ENCODE assay signal across 8 cellular contexts in the genomic region with DNA sequence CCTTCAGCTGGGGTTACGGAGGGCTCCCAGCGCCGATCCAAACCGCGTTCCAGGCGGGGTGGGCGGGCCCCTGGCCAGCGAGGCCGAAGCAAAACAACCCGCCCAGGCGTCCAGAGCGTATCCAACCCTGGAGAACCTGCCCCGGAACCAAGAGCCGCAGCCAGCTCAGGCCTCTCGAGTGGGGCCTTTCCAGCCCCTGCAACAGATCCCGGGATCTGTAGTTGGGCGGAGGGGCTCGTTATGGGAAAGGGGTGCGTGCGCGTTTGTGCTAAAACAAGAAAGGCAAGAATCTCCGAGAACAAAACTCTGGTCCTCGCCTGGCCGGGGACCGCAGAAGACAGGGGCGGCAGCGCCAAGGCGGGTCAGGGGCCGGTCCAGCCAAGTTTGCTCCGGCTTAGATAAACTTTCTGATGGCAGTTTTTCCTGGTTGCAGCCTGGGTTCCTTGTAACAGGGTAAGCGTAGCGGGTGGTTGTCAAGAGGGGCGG. TPM values are rescaled to one million over a fixed set of nuclear protein-coding genes. Genes with fewer than 3 reads are reported as not detected.
DNase-seq lines count a peak whose midpoint lies in the region; ATAC-seq, FAIRE-seq and TF ChIP-seq lines count a peak whose summit lies in the region.

No MANE protein-coding gene starts in this region.

- H3K9me3 ChIP-seq in A549, result no peaks in the 10 kb centered on the region

- TF ChIP-seq POLR2A in A549 (IDR thresholded peaks at IDR 0.05; ENCODE audit: low read length), result peak; percentile 47; the same call in 1 of the 2 replicates

- H3K4me3 Mint-ChIP-seq in activated T-cell treated with anti-CD3 and anti-CD28 coated beads, Interleukin-2, amount 50 U/mL, for 72 hours, result peak overlapping the region; percentile 51 to 71
- peak overlapping the region; percentile 91 for H3K4me3 Mint-ChIP-seq in glutamatergic neuron (ENCODE audit: unreplicated experiment)

- no peak overlapping the region for H3K27ac Mint-ChIP-seq in activated T-cell treated with anti-CD3 and anti-CD28 coated beads, Interleukin-2, amount 50 U/mL, for 72 hours
- H3K27ac Mint-ChIP-seq in glutamatergic neuron (ENCODE audit: unreplicated experiment), result peak overlapping the region; percentile 96

- POLR2A ChIA-PET in A549 (lab: Yijun Ruan, JAX), result interaction anchor here (0.8 to 2.7 kb wide), 11 partner anchors 14 to 259 kb away, joined by 3 to 12 read pairs (median 5); a partner anchor contains a TSS

- H3K9me3 Mint-ChIP-seq in activated T-cell treated with anti-CD3 and anti-CD28 coated beads, Interleukin-2, amount 50 U/mL, for 72 hours, result no peaks in the 10 kb centered on the region
- peaks cover 8% of the 10 kb centered on the region for H3K9me3 Mint-ChIP-seq in glutamatergic neuron (ENCODE audit: unreplicated experiment)

- no peak for TF ChIP-seq EP300 in A549 (IDR thresholded peaks at IDR 0.05)

- peak overlapping the region; percentile 88 for H3K4me2 ChIP-seq in A549

- no peaks in the 10 kb centered on the region for H3K36me3 Mint-ChIP-seq in activated T-cell treated with anti-CD3 and anti-CD28 coated beads, Interleukin-2, amount 50 U/mL, for 72 hours (ENCODE audit: insufficient read depth in 2 of 2)
- peaks cover 4% of the 10 kb centered on the region for H3K36me3 Mint-ChIP-seq in glutamatergic neuron (ENCODE audit: unreplicated experiment)

- no peak for TF ChIP-seq CTCF in A549 (IDR thresholded peaks at IDR 0.05)
- no peak for TF ChIP-seq CTCF in HFF-Myc (IDR thresholded peaks at IDR 0.05; ENCODE audit: low read depth, low read length, missing control alignments)
- no peak for TF ChIP-seq CTCF in glutamatergic neuron (IDR thresholded peaks at IDR 0.05; ENCODE audit: partially characterized antibody, unreplicated experiment)

- H3K27me3 Mint-ChIP-seq in activated T-cell treated with anti-CD3 and anti-CD28 coated beads, Interleukin-2, amount 50 U/mL, for 72 hours (ENCODE audit: low read depth), result peaks cover 59% of the 10 kb centered on the region
- H3K27me3 Mint-ChIP-seq in glutamatergic neuron (ENCODE audit: unreplicated experiment), result peaks cover 8% of the 10 kb centered on the region

- no peaks in the 10 kb centered on the region for H3K4me1 Mint-ChIP-seq in activated T-cell treated with anti-CD3 and anti-CD28 coated beads, Interleukin-2, amount 50 U/mL, for 72 hours (ENCODE audit: low read depth)
- H3K4me1 Mint-ChIP-seq in glutamatergic neuron (ENCODE audit: low read depth, unreplicated experiment), result peaks cover 37% of the 10 kb centered on the region

- FAIRE-seq in A549 (lab: Jason Lieb, UNC), result no peak

- peak; percentile 69 to 82 for ATAC-seq in A549
- ATAC-seq in activated T-cell treated with anti-CD3 and anti-CD28 coated beads, Interleukin-2, amount 50 U/mL, for 72 hours (replicated peaks in 1 of 2), result peak in 1 of 2 donors; percentile 35
- ATAC-seq in HG02642 (IDR thresholded peaks at IDR 0.05; ENCODE audit: poor library complexity, unreplicated experiment), result no peak
- ATAC-seq in GM21529 (IDR thresholded peaks at IDR 0.05; ENCODE audit: unreplicated experiment), result no peak

- DNase-seq in A549 (ENCODE audit: low read depth in 1 of 2, low spot score in 1 of 2) (peak; percentile 58 to 71), HFF-Myc (ENCODE audit: extremely low read depth, low read depth) (no peak), glutamatergic neuron (peak; percentile 75), occipital lobe (lab: John Stamatoyannopoulos, UW) (peak; percentile 11), UCSD-AML1 (lab: John Stamatoyannopoulos, UW; ENCODE audit: unreplicated experiment) (no peak)
- no peak for DNase-seq in activated T-cell treated with anti-CD3 and anti-CD28 coated beads, Interleukin-2, amount 50 U/mL, for 72 hours

- WGBS in A549 (ENCODE audit: missing lambda C conversion rate), result 1% methylated on average over 33 of the region's 33 CpGs

- peak overlapping the region; percentile 72 for H3K4me3 ChIP-seq in A549
- peak overlapping the region; percentile 65 for H3K4me3 ChIP-seq in HFF-Myc (replicated peaks; ENCODE audit: low read depth, low read length)

- peak in 1 of 2 experiments; percentile 11; a peak in 1 of 5 replicates for TF ChIP-seq RAD21 in A549 (conservative IDR thresholded peaks at IDR 0.05 in 1 of 2, IDR thresholded peaks at IDR 0.05 in 1 of 2)

- peak overlapping the region; percentile 85 to 89 for H3K27ac ChIP-seq in A549

- peaks cover 28% of the 10 kb centered on the region for H3K4me1 ChIP-seq in A549

- CTCF ChIA-PET in A549 (lab: Yijun Ruan, JAX), result interaction anchor here (0.7 to 2.9 kb wide), 10 partner anchors 13 to 259 kb away, joined by 3 to 10 read pairs (median 3); a partner anchor contains a TSS

TF ChIP-seq in A549, 52 proteins besides CTCF, POLR2A, EP300 and RAD21 (continues in another document):
- TF ChIP-seq, protein P1, sequence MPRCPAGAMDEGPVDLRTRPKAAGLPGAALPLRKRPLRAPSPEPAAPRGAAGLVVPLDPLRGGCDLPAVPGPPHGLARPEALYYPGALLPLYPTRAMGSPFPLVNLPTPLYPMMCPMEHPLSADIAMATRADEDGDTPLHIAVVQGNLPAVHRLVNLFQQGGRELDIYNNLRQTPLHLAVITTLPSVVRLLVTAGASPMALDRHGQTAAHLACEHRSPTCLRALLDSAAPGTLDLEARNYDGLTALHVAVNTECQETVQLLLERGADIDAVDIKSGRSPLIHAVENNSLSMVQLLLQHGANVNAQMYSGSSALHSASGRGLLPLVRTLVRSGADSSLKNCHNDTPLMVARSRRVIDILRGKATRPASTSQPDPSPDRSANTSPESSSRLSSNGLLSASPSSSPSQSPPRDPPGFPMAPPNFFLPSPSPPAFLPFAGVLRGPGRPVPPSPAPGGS (IDR thresholded peaks at IDR 0.05), result 0 out of 3 replicates have a peak, but pooled peaks have one; percentile 61
- TF ChIP-seq ZNF302 (CRISPR knock-in tag; IDR thresholded peaks at IDR 0.05) (no peak), RCOR1 (IDR thresholded peaks at IDR 0.05; ENCODE audit: low read depth, low read length) (no peak), NFE2L2 (conservative IDR thresholded peaks at IDR 0.05; ENCODE audit: low read length) (no peak), HOXB13 (CRISPR knock-in tag; IDR thresholded peaks at IDR 0.05; ENCODE audit: low read depth) (no peak), GATA3 (IDR thresholded peaks at IDR 0.05; ENCODE audit: borderline replicate concordance) (no peak), PHF8 (IDR thresholded peaks at IDR 0.05; ENCODE audit: borderline replicate concordance, low read depth) (peak; percentile 34; the same call in 1 of the 2 replicates), KDM1A (IDR thresholded peaks at IDR 0.05; ENCODE audit: low read depth) (no peak), MAZ (IDR thresholded peaks at IDR 0.05; ENCODE audit: borderline replicate concordance, low read depth, low read length) (no peak), MAFK (IDR thresholded peaks at IDR 0.05; ENCODE audit: partially characterized antibody) (no peak), HEYL (CRISPR knock-in tag; IDR thresholded peaks at IDR 0.05) (no peak), RFX5 (IDR thresholded peaks at IDR 0.05) (no peak), POLR2AphosphoS2 (conservative IDR thresholded peaks at IDR 0.05; ENCODE audit: low read length) (no peak), HOXA7 (CRISPR knock-in tag; IDR thresholded peaks at IDR 0.05) (no peak), CBX2 (IDR thresholded peaks at IDR 0.05; ENCODE audit: borderline replicate concordance, low read depth) (no peak), RARB (CRISPR knock-in tag; IDR thresholded peaks at IDR 0.05) (no peak), NPAS2 (CRISPR knock-in tag; IDR thresholded peaks at IDR 0.05; ENCODE audit: borderline replicate concordance) (no peak), KDM5A (IDR thresholded peaks at IDR 0.05) (no peak)
- TF ChIP-seq, protein P2, sequence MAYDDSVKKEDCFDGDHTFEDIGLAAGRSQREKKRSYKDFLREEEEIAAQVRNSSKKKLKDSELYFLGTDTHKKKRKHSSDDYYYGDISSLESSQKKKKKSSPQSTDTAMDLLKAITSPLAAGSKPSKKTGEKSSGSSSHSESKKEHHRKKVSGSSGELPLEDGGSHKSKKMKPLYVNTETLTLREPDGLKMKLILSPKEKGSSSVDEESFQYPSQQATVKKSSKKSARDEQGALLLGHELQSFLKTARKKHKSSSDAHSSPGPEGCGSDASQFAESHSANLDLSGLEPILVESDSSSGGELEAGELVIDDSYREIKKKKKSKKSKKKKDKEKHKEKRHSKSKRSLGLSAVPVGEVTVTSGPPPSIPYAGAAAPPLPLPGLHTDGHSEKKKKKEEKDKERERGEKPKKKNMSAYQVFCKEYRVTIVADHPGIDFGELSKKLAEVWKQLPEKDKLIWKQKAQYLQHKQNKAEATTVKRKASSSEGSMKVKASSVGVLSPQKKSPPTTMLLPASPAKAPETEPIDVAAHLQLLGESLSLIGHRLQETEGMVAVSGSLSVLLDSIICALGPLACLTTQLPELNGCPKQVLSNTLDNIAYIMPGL (CRISPR knock-in tag; IDR thresholded peaks at IDR 0.05; ENCODE audit: borderline replicate concordance), result no peak
- TF ChIP-seq, protein P3, sequence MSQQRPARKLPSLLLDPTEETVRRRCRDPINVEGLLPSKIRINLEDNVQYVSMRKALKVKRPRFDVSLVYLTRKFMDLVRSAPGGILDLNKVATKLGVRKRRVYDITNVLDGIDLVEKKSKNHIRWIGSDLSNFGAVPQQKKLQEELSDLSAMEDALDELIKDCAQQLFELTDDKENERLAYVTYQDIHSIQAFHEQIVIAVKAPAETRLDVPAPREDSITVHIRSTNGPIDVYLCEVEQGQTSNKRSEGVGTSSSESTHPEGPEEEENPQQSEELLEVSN (IDR thresholded peaks at IDR 0.05; ENCODE audit: borderline replicate concordance, low read depth), result 0 out of 2 replicates have a peak, but pooled peaks have one; percentile 16
- TF ChIP-seq, protein P4, sequence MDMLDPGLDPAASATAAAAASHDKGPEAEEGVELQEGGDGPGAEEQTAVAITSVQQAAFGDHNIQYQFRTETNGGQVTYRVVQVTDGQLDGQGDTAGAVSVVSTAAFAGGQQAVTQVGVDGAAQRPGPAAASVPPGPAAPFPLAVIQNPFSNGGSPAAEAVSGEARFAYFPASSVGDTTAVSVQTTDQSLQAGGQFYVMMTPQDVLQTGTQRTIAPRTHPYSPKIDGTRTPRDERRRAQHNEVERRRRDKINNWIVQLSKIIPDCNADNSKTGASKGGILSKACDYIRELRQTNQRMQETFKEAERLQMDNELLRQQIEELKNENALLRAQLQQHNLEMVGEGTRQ (IDR thresholded peaks at IDR 0.05), result no peak

RNA-seq across cellular contexts. Expression of a gene that starts 0.5 kb away (rescaled TPM):
- polyA plus RNA-seq in A549 (2011; rRNA removed) (34.7 and 36.3 TPM in 2 replicates), A549 (2017; fragmentation: RNase III; extraction: RNeasy Plus Mini Kit Qiagen cat#74134 plus additional on column Dnase treatment) (22.4 to 23.3 TPM (median 22.7 TPM) in 3 replicates)
- 14.1 and 15.0 TPM in 2 replicates for polyA plus RNA-seq in A549 (2012; cell fraction: cytosol; rRNA removed)
- polyA plus RNA-seq in A549 (2012; cell fraction: nucleus; rRNA removed), result 13.0 and 15.5 TPM in 2 replicates
- 102 and 124 TPM in 2 replicates for polyA minus RNA-seq in A549 (2011; rRNA and poly(A)+ RNA removed)
- not detected for total RNA-seq in activated T-cell treated with anti-CD3 and anti-CD28 coated beads, Interleukin-2, amount 50 U/mL, for 72 hours
- total RNA-seq in glutamatergic neuron (ENCODE audit: unreplicated experiment) (108 TPM), occipital lobe (20.0 TPM)

Comparison
In these comparisons a context has a peak if more than half of its experiments do, and no peak if none do; other contexts are left out.
1. ATAC-seq: peak in A549 (2 of 2); none in HG02642 (single experiment) and GM21529 (single experiment).
2. DNase-seq: peak in A549 (2 of 2), glutamatergic neuron (single experiment) and occipital lobe (single experiment); none in HFF-Myc (single experiment), activated T-cell treated with anti-CD3 and anti-CD28 coated beads, Interleukin-2, amount 50 U/mL, for 72 hours (0 of 2) and UCSD-AML1 (single experiment).
3. RNA of a gene that starts 0.5 kb away (total RNA-seq): 108 TPM in glutamatergic neuron (single experiment) and 20.0 TPM in occipital lobe (single experiment); not detected in activated T-cell treated with anti-CD3 and anti-CD28 coated beads, Interleukin-2, amount 50 U/mL, for 72 hours; every median in the first group is over 10 times any median in the second.